14 cellular contexts compared by ENCODE assay signal in the genomic region with DNA sequence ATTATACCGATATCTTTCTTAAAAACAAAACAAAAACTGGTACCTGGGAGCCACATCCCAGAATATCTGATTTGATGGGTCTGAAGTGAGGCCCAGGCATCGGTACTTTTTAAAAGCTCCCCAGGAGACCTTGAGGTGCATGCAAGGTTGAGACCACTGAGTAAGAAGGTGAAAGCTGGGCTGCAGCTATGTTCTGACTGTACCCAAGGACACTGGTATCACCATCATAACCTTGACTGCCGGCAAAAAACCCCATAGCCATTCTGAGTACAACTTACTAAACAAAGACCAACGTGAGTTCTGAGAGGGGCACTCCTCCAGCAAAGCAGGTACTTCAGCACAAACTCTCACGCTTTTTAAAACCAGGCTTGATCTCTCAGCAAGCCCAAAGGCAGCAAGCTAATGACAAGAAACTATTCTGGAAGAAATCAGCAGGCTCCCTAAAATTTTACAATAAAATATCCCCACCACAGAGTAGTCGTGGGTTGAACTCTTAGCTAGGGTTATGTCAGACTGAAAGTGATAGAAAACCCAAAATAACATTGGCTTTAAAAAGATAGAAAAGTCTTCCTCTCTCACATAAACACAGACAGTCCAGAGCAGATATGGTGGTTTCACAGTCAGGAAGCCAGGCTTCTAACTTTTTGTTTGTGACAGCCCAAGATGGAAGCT.
DNase-seq lines count a peak whose midpoint lies in the region; ATAC-seq, FAIRE-seq and TF ChIP-seq lines count a peak whose summit lies in the region.
"Had no signal": no experiment of that assay in that cellular context is flagged by ENCODE, and none has a peak within 500 bp of the region (broad histone marks: within the 10 kb centered on the region; RNA-seq: fewer than 3 reads in every experiment).

No MANE protein-coding gene starts in this region.

- H2AFZ ChIP-seq in GM12878 (ENCODE audit: control insufficient read depth, low read depth, low read length) = peak overlapping the region; percentile 83

- H3K9ac ChIP-seq in GM12878 (ENCODE audit: control insufficient read depth, insufficient read depth, low read length) = peak overlapping the region; percentile 28

- under 1% methylated on average over 6 of the region's 6 CpGs for WGBS in GM12878 (ENCODE audit: insufficient coverage, insufficient replicate concordance, low lambda C conversion rate, missing lambda C conversion rate)
- WGBS in right lobe of liver (ENCODE audit: insufficient coverage, low coverage, low lambda C conversion rate, missing lambda C conversion rate) = 69% methylated on average over 6 of the region's 6 CpGs

- peaks cover 9% of the 10 kb centered on the region for H3K27me3 Mint-ChIP-seq in progenitor cell of endocrine pancreas

- H3K4me2 ChIP-seq in GM12878 (ENCODE audit: control insufficient read depth, insufficient read depth) = peak overlapping the region; percentile 73

- no peaks in the 10 kb centered on the region for H3K9me3 ChIP-seq in GM12878 (replicated peaks; ENCODE audit: control insufficient read depth, insufficient read depth, low read length)
- H3K9me3 ChIP-seq in right lobe of liver = no peaks in the 10 kb centered on the region
- H3K9me3 ChIP-seq: colonic mucosa had no signal

- BruUV-seq in GM12878 (replicated peaks; lab: Mats Ljungman, UMichigan) = no TSS peak

- H4K20me1 ChIP-seq in GM12878 (ENCODE audit: control insufficient read depth, insufficient read depth) = no peaks in the 10 kb centered on the region

- no peak for TF ChIP-seq EP300 in GM12878 (IDR thresholded peaks at IDR 0.05; ENCODE audit: borderline replicate concordance in 1 of 2, control insufficient read depth in 1 of 2, low read depth in 2 of 2, low read length in 2 of 2)

- H3K4me3 Mint-ChIP-seq in progenitor cell of endocrine pancreas (ENCODE audit: low read depth) = no peak overlapping the region
- H3K4me3 Mint-ChIP-seq: activated naive CD4-positive, alpha-beta T cell treated with anti-CD3 and anti-CD28 coated beads, Interleukin-2, amount 50 U/mL, for 24 hours had no signal

- ATAC-seq in GM18861 (IDR thresholded peaks at IDR 0.05; ENCODE audit: unreplicated experiment) = peak; percentile 86
- peak; percentile 93 for ATAC-seq in GM21526 (IDR thresholded peaks at IDR 0.05; ENCODE audit: low FRiP score, unreplicated experiment)
- ATAC-seq in HG03060 (IDR thresholded peaks at IDR 0.05; ENCODE audit: low read depth, unreplicated experiment) = peak; percentile 76
- peak; percentile 95 for ATAC-seq in GM12878
- no peak for ATAC-seq in right lobe of liver

- no peaks in the 10 kb centered on the region for H3K79me2 ChIP-seq in GM12878 (ENCODE audit: control insufficient read depth, insufficient read depth, low read length)

- H3K27me3 ChIP-seq in GM12878 (replicated peaks in 1 of 2; ENCODE audit: control insufficient read depth in 2 of 2, insufficient read depth in 2 of 2, low read length in 1 of 2) = no peaks in the 10 kb centered on the region
- peaks cover 0 to 7% (median 0%) of the 10 kb centered on the region in 45 donors for H3K27me3 ChIP-seq in dorsolateral prefrontal cortex
- no peaks in the 10 kb centered on the region for H3K27me3 ChIP-seq in right lobe of liver
- H3K27me3 ChIP-seq: colonic mucosa had no signal

- H3K36me3 ChIP-seq in GM12878 (ENCODE audit: control insufficient read depth in 2 of 2, insufficient read depth in 2 of 2, low read length in 1 of 2) (no peaks in the 10 kb centered on the region), right lobe of liver (no peaks in the 10 kb centered on the region)
- H3K36me3 ChIP-seq: colonic mucosa had no signal

- no peak overlapping the region for H3K27ac Mint-ChIP-seq in progenitor cell of endocrine pancreas
- H3K27ac Mint-ChIP-seq: activated naive CD4-positive, alpha-beta T cell treated with anti-CD3 and anti-CD28 coated beads, Interleukin-2, amount 50 U/mL, for 24 hours had no signal

- SMC1A ChIA-PET in GM12878 (lab: Charles Lee; ENCODE audit: uncharacterized antibody, unreplicated experiment) = interaction anchor here (0.6 to 2.9 kb wide), 6 partner anchors 15 to 84 kb away, joined by 3 to 16 read pairs (median 3); no protein-coding TSS in a partner anchor

- H3K27ac ChIP-seq in GM12878 (ENCODE audit: control insufficient read depth, insufficient read depth) = peak overlapping the region; percentile 83
- no peak overlapping the region for H3K27ac ChIP-seq in dorsolateral prefrontal cortex
- H3K27ac ChIP-seq in right lobe of liver = no peak overlapping the region
- H3K27ac ChIP-seq: C4-2B, colonic mucosa had no signal

- peaks cover 6% of the 10 kb centered on the region for H3K4me1 Mint-ChIP-seq in progenitor cell of endocrine pancreas (ENCODE audit: low read depth)
- H3K4me1 Mint-ChIP-seq: activated naive CD4-positive, alpha-beta T cell treated with anti-CD3 and anti-CD28 coated beads, Interleukin-2, amount 50 U/mL, for 24 hours had no signal

- intact Hi-C loops in GM12878 (cut with micrococcal nuclease; ENCODE audit: unreplicated experiment) (no loop called here), dorsolateral prefrontal cortex (cut with DNase I) (no loop called here), right lobe of liver (cut with DNase I) (no loop called here)

- no peaks in the 10 kb centered on the region for H3K36me3 Mint-ChIP-seq in progenitor cell of endocrine pancreas (ENCODE audit: insufficient read depth)
- H3K36me3 Mint-ChIP-seq: activated naive CD4-positive, alpha-beta T cell treated with anti-CD3 and anti-CD28 coated beads, Interleukin-2, amount 50 U/mL, for 24 hours had no signal

- in situ Hi-C loops in GM12878 (cut with MboI) = no loop called here

- H3K4me1 ChIP-seq in GM12878 (ENCODE audit: control insufficient read depth, insufficient read depth, low read length) (peaks cover 13% of the 10 kb centered on the region), right lobe of liver (no peaks in the 10 kb centered on the region)
- H3K4me1 ChIP-seq: colonic mucosa had no signal

- no peak for TF ChIP-seq CTCF in GM12878 (IDR thresholded peaks at IDR 0.05 in 2 of 3, conservative IDR thresholded peaks at IDR 0.05 in 1 of 3; ENCODE audit: control insufficient read depth in 2 of 3, extremely low read depth in 1 of 3, insufficient read depth in 1 of 3, low read depth in 3 of 3, low read length in 3 of 3)
- no peak for TF ChIP-seq CTCF in progenitor cell of endocrine pancreas (IDR thresholded peaks at IDR 0.05; ENCODE audit: unreplicated experiment)
- no peak for TF ChIP-seq CTCF in dorsolateral prefrontal cortex (IDR thresholded peaks at IDR 0.05 in 54 of 56, conservative IDR thresholded peaks at IDR 0.05 in 2 of 56; ENCODE audit: low read depth in 1 of 56, partially characterized antibody in 56 of 56)
- no peak for TF ChIP-seq CTCF in right lobe of liver (IDR thresholded peaks at IDR 0.05)

- RAD21 ChIA-PET in GM12878 (lab: Charles Lee; ENCODE audit: unreplicated experiment) = interaction anchor here (0.6 to 2.0 kb wide), 8 partner anchors 9 to 261 kb away, joined by 3 to 7 read pairs (median 3); no protein-coding TSS in a partner anchor

- CTCF ChIA-PET in GM12878 (lab: Yijun Ruan, JAX) = interaction anchor here (0.9 to 1.9 kb wide), 7 partner anchors 12 to 689 kb away, joined by 3 to 8 read pairs (median 3); no protein-coding TSS in a partner anchor

- H3K4me3 ChIP-seq in GM12878 (peak overlapping the region; percentile 1; the same call in 1 of the 2 replicates), dorsolateral prefrontal cortex (no peak overlapping the region), right lobe of liver (no peak overlapping the region)
- H3K4me3 ChIP-seq: colonic mucosa had no signal

- TF ChIP-seq POLR2A in GM12878 (IDR thresholded peaks at IDR 0.05; ENCODE audit: low read depth, low read length) (no peak), right lobe of liver (IDR thresholded peaks at IDR 0.05) (no peak)

- FAIRE-seq in GM12878 (lab: Jason Lieb, UNC) = peak; percentile 64

- DNase-seq in GM12878 (ENCODE audit: low read depth, low spot score) = peak; percentile 45
- DNase-seq in progenitor cell of endocrine pancreas (ENCODE audit: low spot score, unreplicated experiment) = no peak
- DNase-seq in dorsolateral prefrontal cortex = no peak
- DNase-seq in NAMALWA (ENCODE audit: low spot score) = no peak
- DNase-seq in right lobe of liver = no peak
- DNase-seq: activated CD4-positive, alpha-beta T cell treated with anti-CD3 and anti-CD28 coated beads, Interleukin-2, amount 50 U/mL, for 1 hour; colonic mucosa; kidney glomerular epithelial cell; NCI-H1105 had no signal

- no peaks in the 10 kb centered on the region for H3K9me3 Mint-ChIP-seq in progenitor cell of endocrine pancreas (ENCODE audit: low read depth)
- H3K9me3 Mint-ChIP-seq: activated naive CD4-positive, alpha-beta T cell treated with anti-CD3 and anti-CD28 coated beads, Interleukin-2, amount 50 U/mL, for 24 hours had no signal

- POLR2A ChIA-PET in GM12878 (lab: Charles Lee) = interaction anchor here (0.6 to 1.9 kb wide), 6 partner anchors 11 to 1971 kb away, joined by 3 to 8 read pairs (median 4); no protein-coding TSS in a partner anchor

- TF ChIP-seq RAD21 in GM12878 (IDR thresholded peaks at IDR 0.05; ENCODE audit: insufficient read depth, low read depth, low read length) = no peak

TF ChIP-seq in GM12878, 131 proteins besides CTCF, POLR2A, EP300 and RAD21 (continues in another document):
- TF ChIP-seq, protein P1, sequence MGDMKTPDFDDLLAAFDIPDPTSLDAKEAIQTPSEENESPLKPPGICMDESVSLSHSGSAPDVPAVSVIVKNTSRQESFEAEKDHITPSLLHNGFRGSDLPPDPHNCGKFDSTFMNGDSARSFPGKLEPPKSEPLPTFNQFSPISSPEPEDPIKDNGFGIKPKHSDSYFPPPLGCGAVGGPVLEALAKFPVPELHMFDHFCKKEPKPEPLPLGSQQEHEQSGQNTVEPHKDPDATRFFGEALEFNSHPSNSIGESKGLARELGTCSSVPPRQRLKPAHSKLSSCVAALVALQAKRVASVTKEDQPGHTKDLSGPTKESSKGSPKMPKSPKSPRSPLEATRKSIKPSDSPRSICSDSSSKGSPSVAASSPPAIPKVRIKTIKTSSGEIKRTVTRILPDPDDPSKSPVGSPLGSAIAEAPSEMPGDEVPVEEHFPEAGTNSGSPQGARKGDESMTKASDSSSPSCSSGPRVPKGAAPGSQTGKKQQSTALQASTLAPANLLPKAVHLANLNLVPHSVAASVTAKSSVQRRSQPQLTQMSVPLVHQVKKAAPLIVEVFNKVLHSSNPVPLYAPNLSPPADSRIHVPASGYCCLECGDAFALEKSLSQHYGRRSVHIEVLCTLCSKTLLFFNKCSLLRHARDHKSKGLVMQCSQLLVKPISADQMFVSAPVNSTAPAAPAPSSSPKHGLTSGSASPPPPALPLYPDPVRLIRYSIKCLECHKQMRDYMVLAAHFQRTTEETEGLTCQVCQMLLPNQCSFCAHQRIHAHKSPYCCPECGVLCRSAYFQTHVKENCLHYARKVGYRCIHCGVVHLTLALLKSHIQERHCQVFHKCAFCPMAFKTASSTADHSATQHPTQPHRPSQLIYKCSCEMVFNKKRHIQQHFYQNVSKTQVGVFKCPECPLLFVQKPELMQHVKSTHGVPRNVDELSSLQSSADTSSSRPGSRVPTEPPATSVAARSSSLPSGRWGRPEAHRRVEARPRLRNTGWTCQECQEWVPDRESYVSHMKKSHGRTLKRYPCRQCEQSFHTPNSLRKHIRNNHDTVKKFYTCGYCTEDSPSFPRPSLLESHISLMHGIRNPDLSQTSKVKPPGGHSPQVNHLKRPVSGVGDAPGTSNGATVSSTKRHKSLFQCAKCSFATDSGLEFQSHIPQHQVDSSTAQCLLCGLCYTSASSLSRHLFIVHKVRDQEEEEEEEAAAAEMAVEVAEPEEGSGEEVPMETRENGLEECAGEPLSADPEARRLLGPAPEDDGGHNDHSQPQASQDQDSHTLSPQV (IDR thresholded peaks at IDR 0.05) = no peak

Comparison
In these comparisons a context has a peak if more than half of its experiments do, and no peak if none do; other contexts are left out.
1. ATAC-seq: peak in GM18861 (single experiment), GM21526 (single experiment), HG03060 (single experiment) and GM12878 (single experiment); none in right lobe of liver (0 of 4).